In the genomic region with DNA sequence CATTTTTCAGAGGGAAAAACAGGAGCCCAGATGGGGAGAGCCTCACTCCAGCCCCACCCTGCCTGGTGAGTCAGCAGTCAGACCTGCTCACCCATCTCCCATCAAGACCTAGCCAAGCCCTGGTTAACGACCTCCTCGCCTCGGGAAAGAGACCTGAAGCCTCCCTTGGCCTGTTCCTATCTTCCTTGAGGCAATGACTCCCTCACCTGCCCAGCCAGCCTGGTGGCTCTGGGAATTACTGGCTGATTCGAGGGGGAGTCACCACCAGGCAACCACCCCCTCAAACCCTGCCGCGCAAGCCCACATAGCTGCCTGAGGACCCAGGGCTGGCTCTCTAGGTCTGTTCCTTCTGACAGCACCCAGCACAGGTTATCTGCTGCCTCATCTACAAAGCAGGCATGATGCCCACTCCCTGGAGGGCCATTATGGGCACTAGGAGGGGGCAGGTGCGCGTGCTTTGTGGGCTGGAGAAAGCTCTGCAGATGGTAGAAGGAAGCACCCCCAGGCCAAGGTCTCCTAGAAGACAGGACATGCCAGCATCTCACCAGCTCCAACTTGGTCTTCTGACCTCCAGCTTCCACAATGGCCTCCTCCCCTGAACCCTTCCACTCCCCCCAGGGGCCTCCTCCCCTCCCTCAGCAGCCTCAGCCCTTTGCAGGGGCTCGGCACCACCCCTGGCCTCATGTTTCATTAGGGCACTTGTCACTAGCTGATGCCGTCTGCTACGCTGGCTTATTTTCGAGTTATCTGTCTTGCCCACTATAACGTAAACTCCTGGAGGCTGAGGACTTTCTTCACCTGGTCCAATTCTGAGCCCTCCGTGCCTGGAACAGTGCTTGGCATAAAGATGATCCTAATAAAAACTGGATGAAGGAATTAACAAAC, we compare ENCODE assay signal across 1 cellular context.
TF ChIP-seq lines count a peak whose summit lies in the region.

No MANE protein-coding gene starts in this region.

TF ChIP-seq in GM23338, 12 proteins besides CTCF, POLR2A, EP300 and RAD21 (continued from another document):
- TF ChIP-seq ZNF462 (CRISPR knock-in tag; IDR thresholded peaks at IDR 0.05) (no peak), REST (IDR thresholded peaks at IDR 0.05; ENCODE audit: unreplicated experiment) (no peak), JUNB (IDR thresholded peaks at IDR 0.05; ENCODE audit: unreplicated experiment) (no peak), POLR2AphosphoS5 (IDR thresholded peaks at IDR 0.05; ENCODE audit: low read depth) (no peak), EZH2 (IDR thresholded peaks at IDR 0.05; ENCODE audit: low read depth, unreplicated experiment) (no peak), EZH2phosphoT487 (IDR thresholded peaks at IDR 0.05; ENCODE audit: unreplicated experiment) (no peak), ZNF114 (CRISPR knock-in tag; IDR thresholded peaks at IDR 0.05) (no peak)
TF ChIP-seq in GM23338: peak in this region for 0.
